29 cellular contexts compared by ENCODE assay signal in genomic region chr7:120097789-120098188, GRCh38.
"Had no signal": no experiment of that assay in that cellular context is flagged by ENCODE, and none has a peak within 500 bp of the region (broad histone marks: within the 10 kb centered on the region; RNA-seq: fewer than 3 reads in every experiment).

No MANE protein-coding gene starts in this region.

- H3K4me3 ChIP-seq: colonic mucosa, coronary artery, dorsolateral prefrontal cortex, esophagus muscularis mucosa, esophagus squamous epithelium, gastrocnemius medialis, gastroesophageal sphincter, heart right ventricle, hepatocyte had no signal

- H3K27me3 Mint-ChIP-seq: dendritic cell treated with granulocyte-macrophage colony-stimulating factor and Interleukin-4, amounts not matched to agents 40 ng/mL and 50 ng/mL, for 4 days; effector memory CD8-positive, alpha-beta T cell had no signal

- H3K79me2 ChIP-seq: hepatocyte had no signal

- H3K27me3 ChIP-seq: colonic mucosa, dorsolateral prefrontal cortex, esophagus muscularis mucosa, esophagus squamous epithelium, foreskin keratinocyte, gastrocnemius medialis, gastroesophageal sphincter, heart right ventricle, hepatocyte had no signal

- ATAC-seq: effector memory CD8-positive, alpha-beta T cell; esophagus mucosa; foreskin keratinocyte; gastrocnemius medialis; gastroesophageal sphincter; heart right ventricle had no signal

- H3K27ac ChIP-seq: colonic mucosa, coronary artery, dorsolateral prefrontal cortex, epithelial cell of prostate, esophagus muscularis mucosa, esophagus squamous epithelium, foreskin keratinocyte, gastrocnemius medialis, gastroesophageal sphincter, heart right ventricle, hepatocyte had no signal

- H3K4me1 ChIP-seq: colonic mucosa, esophagus muscularis mucosa, esophagus squamous epithelium, foreskin keratinocyte, gastrocnemius medialis, gastroesophageal sphincter, heart right ventricle had no signal

- DNase-seq: colonic mucosa; cortex of kidney; dermis blood vessel endothelial cell; dorsolateral prefrontal cortex; effector CD4-positive, alpha-beta T cell; effector CD8-positive, alpha-beta T cell; effector memory CD4-positive, alpha-beta T cell; effector memory CD8-positive, alpha-beta T cell; endodermal cell; erythroblast; esophagus squamous epithelium; foreskin fibroblast; foreskin keratinocyte; foreskin melanocyte; gastrocnemius medialis; glutamatergic neuron; head of caudate nucleus; heart right ventricle had no signal

- H3K27ac Mint-ChIP-seq: dendritic cell treated with granulocyte-macrophage colony-stimulating factor and Interleukin-4, amounts not matched to agents 40 ng/mL and 50 ng/mL, for 4 days; effector memory CD8-positive, alpha-beta T cell; endodermal cell had no signal

- H3K4me3 Mint-ChIP-seq: dendritic cell treated with granulocyte-macrophage colony-stimulating factor and Interleukin-4, amounts not matched to agents 40 ng/mL and 50 ng/mL, for 4 days; effector memory CD8-positive, alpha-beta T cell; endodermal cell had no signal

- H3K4me2 ChIP-seq: hepatocyte had no signal

- H3K9me3 ChIP-seq: colonic mucosa, esophagus muscularis mucosa, esophagus squamous epithelium, gastrocnemius medialis, gastroesophageal sphincter, heart right ventricle had no signal

- H3K36me3 ChIP-seq: colonic mucosa, esophagus muscularis mucosa, esophagus squamous epithelium, gastrocnemius medialis, gastroesophageal sphincter, heart right ventricle had no signal

- H3K9me3 Mint-ChIP-seq: dendritic cell treated with granulocyte-macrophage colony-stimulating factor and Interleukin-4, amounts not matched to agents 40 ng/mL and 50 ng/mL, for 4 days; endodermal cell had no signal

- H2AFZ ChIP-seq: hepatocyte had no signal

- FAIRE-seq: colon, endometrium, endothelial cell of umbilical vein, frontal cortex had no signal
